In the genomic region with DNA sequence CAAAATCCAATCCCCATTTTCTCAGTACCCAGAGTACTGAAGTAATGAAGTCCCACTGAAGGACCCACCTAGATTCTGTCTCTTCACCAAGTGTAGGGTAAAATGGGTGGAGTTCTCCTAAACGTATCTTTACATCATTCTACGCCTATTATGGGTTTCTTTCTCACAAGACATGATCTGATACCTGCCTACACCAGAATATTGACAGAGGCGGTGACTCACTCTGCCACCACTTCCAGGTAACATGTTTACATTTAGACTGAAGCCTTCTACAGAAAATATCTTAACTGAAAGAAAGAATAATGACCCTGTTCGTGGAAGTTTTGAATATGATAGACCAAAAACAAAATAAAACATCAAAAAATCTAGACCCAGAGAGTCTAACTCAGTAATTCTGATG, we compare ENCODE assay signal across 11 cellular contexts.
A peak's percentile ranks its signal among the peaks of the same experiment; 100 is the strongest.
DNase-seq lines count a peak whose midpoint lies in the region; ATAC-seq lines count a peak whose summit lies in the region.
"Had no signal": no experiment of that assay in that cellular context is flagged by ENCODE, and none has a peak within 500 bp of the region (broad histone marks: within the 10 kb centered on the region; RNA-seq: fewer than 3 reads in every experiment).

No MANE protein-coding gene starts in this region.

- no peaks in the 10 kb centered on the region for H3K27me3 Mint-ChIP-seq in stimulated activated naive CD8-positive, alpha-beta T cell treated with anti-CD3 and anti-CD28 coated beads, Interleukin-15, Interleukin-2, amounts not matched to agents 100 ng/mL and 50 ng/mL, for 24 hours

- peak overlapping the region; percentile 76 for H3K27ac Mint-ChIP-seq in stimulated activated naive CD8-positive, alpha-beta T cell treated with anti-CD3 and anti-CD28 coated beads, Interleukin-15, Interleukin-2, amounts not matched to agents 100 ng/mL and 50 ng/mL, for 24 hours

- H3K4me1 Mint-ChIP-seq in stimulated activated naive CD8-positive, alpha-beta T cell treated with anti-CD3 and anti-CD28 coated beads, Interleukin-15, Interleukin-2, amounts not matched to agents 100 ng/mL and 50 ng/mL, for 24 hours (ENCODE audit: low read depth), result peaks cover 85% of the 10 kb centered on the region

- peaks cover 10% of the 10 kb centered on the region for H3K9me3 Mint-ChIP-seq in stimulated activated naive CD8-positive, alpha-beta T cell treated with anti-CD3 and anti-CD28 coated beads, Interleukin-15, Interleukin-2, amounts not matched to agents 100 ng/mL and 50 ng/mL, for 24 hours

- peak; percentile 34 for DNase-seq in activated CD4-positive, CD25-positive, alpha-beta regulatory T cell treated with anti-CD3 and anti-CD28 coated beads, Interleukin-2, amount 50 U/mL, for 16 hours (ENCODE audit: low read depth, low spot score)
- DNase-seq in activated CD4-positive, CD25-positive, alpha-beta regulatory T cell treated with anti-CD3 and anti-CD28 coated beads, Interleukin-2, amount 50 U/mL, for 72 hours, result no peak
- peak; percentile 28 for DNase-seq in activated T-helper 1 cell treated with Interleukin-2 at 50 U/mL for 16 hours (ENCODE audit: low read depth)
- DNase-seq in left colon, result peak in 1 of 2 donors; percentile 57
- no peak for DNase-seq in NOMO-1 treated with dmso at 0.1 percent for 144 hours (lab: John Stamatoyannopoulos, UW; ENCODE audit: unreplicated experiment)
- DNase-seq in ACHN, result no peak
- DNase-seq: mesenchymal stem cell, NCI-H446, sigmoid colon had no signal

- intact Hi-C loops in left colon (cut with DNase I, micrococcal nuclease), result no loop called here

- H3K36me3 Mint-ChIP-seq in stimulated activated naive CD8-positive, alpha-beta T cell treated with anti-CD3 and anti-CD28 coated beads, Interleukin-15, Interleukin-2, amounts not matched to agents 100 ng/mL and 50 ng/mL, for 24 hours (ENCODE audit: low read depth), result peaks cover 39% of the 10 kb centered on the region

- ATAC-seq in left colon (peak; percentile 96), GM21390 (IDR thresholded peaks at IDR 0.05; ENCODE audit: unreplicated experiment) (no peak)

- H3K4me3 Mint-ChIP-seq in stimulated activated naive CD8-positive, alpha-beta T cell treated with anti-CD3 and anti-CD28 coated beads, Interleukin-15, Interleukin-2, amounts not matched to agents 100 ng/mL and 50 ng/mL, for 24 hours, result peak overlapping the region; percentile 52

- in situ Hi-C loops in ACHN (cut with HindIII; ENCODE audit: low pct_ligation_motif_present, low pct_unique_long_range_greater_than_20kb, low sequenced_read_pairs), result no loop called here

Comparison
In these comparisons a context has a peak if more than half of its experiments do, and no peak if none do; other contexts are left out.
1. DNase-seq: peak in activated CD4-positive, CD25-positive, alpha-beta regulatory T cell treated with anti-CD3 and anti-CD28 coated beads, Interleukin-2, amount 50 U/mL, for 16 hours (single experiment) and activated T-helper 1 cell treated with Interleukin-2 at 50 U/mL for 16 hours (single experiment); none in activated CD4-positive, CD25-positive, alpha-beta regulatory T cell treated with anti-CD3 and anti-CD28 coated beads, Interleukin-2, amount 50 U/mL, for 72 hours (single experiment), NOMO-1 treated with dmso at 0.1 percent for 144 hours (single experiment) and ACHN (single experiment).